9 cellular contexts compared by ENCODE assay signal in genomic region chr1:155253797-155254196, GRCh38. TPM values are rescaled to one million over a fixed set of nuclear protein-coding genes. Genes with fewer than 3 reads are reported as not detected.
DNase-seq lines count a peak whose midpoint lies in the region; ATAC-seq and TF ChIP-seq lines count a peak whose summit lies in the region.
"Had no signal": no experiment of that assay in that cellular context is flagged by ENCODE, and none has a peak within 500 bp of the region (broad histone marks: within the 10 kb centered on the region; RNA-seq: fewer than 3 reads in every experiment).

No MANE protein-coding gene starts in this region.

- no peaks in the 10 kb centered on the region for H3K27me3 Mint-ChIP-seq in progenitor cell of endocrine pancreas

- TF ChIP-seq CTCF in RWPE1 (conservative IDR thresholded peaks at IDR 0.05; ENCODE audit: low read depth) = no peak
- no peak for TF ChIP-seq CTCF in progenitor cell of endocrine pancreas (IDR thresholded peaks at IDR 0.05; ENCODE audit: unreplicated experiment)

- H3K27ac Mint-ChIP-seq in progenitor cell of endocrine pancreas = peak overlapping the region; percentile 67

- H3K36me3 Mint-ChIP-seq in progenitor cell of endocrine pancreas (ENCODE audit: insufficient read depth) = peaks cover 11% of the 10 kb centered on the region

- in situ Hi-C loops in G401 (cut with HindIII; ENCODE audit: low sequenced_read_pairs) = no loop called here

- CTCF ChIA-PET in RWPE1 (lab: Yijun Ruan, JAX) = interaction anchor here (0.5 to 0.7 kb wide), 2 partner anchors 113 to 576 kb away, joined by 3 read pairs; no protein-coding TSS in a partner anchor

- H3K27ac ChIP-seq in RWPE1 (peak overlapping the region; percentile 92), epithelial cell of prostate (peak overlapping the region; percentile 74)

- no peak for ATAC-seq in GM21528 (IDR thresholded peaks at IDR 0.05; ENCODE audit: low FRiP score, unreplicated experiment)

- H3K4me1 Mint-ChIP-seq in progenitor cell of endocrine pancreas (ENCODE audit: low read depth) = peaks cover 21% of the 10 kb centered on the region

- H3K4me3 Mint-ChIP-seq in progenitor cell of endocrine pancreas (ENCODE audit: low read depth) = peak overlapping the region; percentile 81

- POLR2A ChIA-PET in RWPE1 (lab: Yijun Ruan, JAX; ENCODE audit: low non-redundant PET) = interaction anchor here (0.6 kb wide), 1 partner anchor 46 kb away, joined by 4 read pairs; no protein-coding TSS in a partner anchor

- H3K9me3 Mint-ChIP-seq in progenitor cell of endocrine pancreas (ENCODE audit: low read depth) = no peaks in the 10 kb centered on the region

- DNase-seq in G401 (ENCODE audit: low spot score) (peak; percentile 22), RWPE1 (ENCODE audit: low spot score) (no peak), epithelial cell of prostate (ENCODE audit: low read depth, low spot score) (no peak), progenitor cell of endocrine pancreas (ENCODE audit: low spot score, unreplicated experiment) (no peak), NCI-H2029 (lab: John Stamatoyannopoulos, UW) (no peak), NCI-H1048 (lab: John Stamatoyannopoulos, UW) (no peak)
- DNase-seq in effector CD8-positive, alpha-beta T cell (lab: John Stamatoyannopoulos, UW) = no peak
- DNase-seq: activated CD4-positive, alpha-beta T cell treated with anti-CD3 and anti-CD28 coated beads, Interleukin-2, amount 50 U/mL, for 48 hours had no signal

RNA-seq across cellular contexts. Expression of gene ENTREP3, which starts 1.5 kb away (rescaled TPM):
- 5.4 and 7.3 TPM in 2 replicates for total RNA-seq in G401 (2014; rRNA removed; shearing (Covaris generic))
- total RNA-seq in progenitor cell of endocrine pancreas = 58.4 and 59.0 TPM in 2 replicates

RNA-seq across cellular contexts. Expression of gene SCAMP3, which starts 8.4 kb away (rescaled TPM):
- total RNA-seq in G401 (2014; rRNA removed; shearing (Covaris generic)) = 24.3 and 49.0 TPM in 2 replicates
- total RNA-seq in progenitor cell of endocrine pancreas = 53.1 and 57.1 TPM in 2 replicates

RNA-seq across cellular contexts. Expression of gene CLK2, which starts 19.5 kb away (rescaled TPM):
- 32.1 and 47.4 TPM in 2 replicates for total RNA-seq in G401 (2014; rRNA removed; shearing (Covaris generic))
- 102 and 106 TPM in 2 replicates for total RNA-seq in progenitor cell of endocrine pancreas

RNA-seq across cellular contexts. Expression of gene HCN3, which starts 23.5 kb away (rescaled TPM):
- total RNA-seq in G401 (2014; rRNA removed; shearing (Covaris generic)) = 1.1 and 3.3 TPM in 2 replicates
- total RNA-seq in progenitor cell of endocrine pancreas = 13.6 and 15.6 TPM in 2 replicates

RNA-seq across cellular contexts. Expression of gene MTX1, which starts 45.3 kb away (rescaled TPM):
- total RNA-seq in G401 (2014; rRNA removed; shearing (Covaris generic)) = 125 and 126 TPM in 2 replicates
- 38.1 and 38.7 TPM in 2 replicates for total RNA-seq in progenitor cell of endocrine pancreas
